ENCODE assay signal across 10 cellular contexts in genomic region chr22:44828193-44828592, GRCh38.
A peak's percentile ranks its signal among the peaks of the same experiment; 100 is the strongest.
DNase-seq lines count a peak whose midpoint lies in the region; ATAC-seq and TF ChIP-seq lines count a peak whose summit lies in the region.
"Had no signal": no experiment of that assay in that cellular context is flagged by ENCODE, and none has a peak within 500 bp of the region (broad histone marks: within the 10 kb centered on the region; RNA-seq: fewer than 3 reads in every experiment).

No MANE protein-coding gene starts in this region.

- H3K4me3 ChIP-seq in AG09309 (ENCODE audit: control insufficient read depth, low read depth, low read length) (no peak overlapping the region), kidney epithelial cell (ENCODE audit: low read depth, low read length) (no peak overlapping the region)

- peaks cover 5% of the 10 kb centered on the region for H3K27me3 Mint-ChIP-seq in activated CD8-positive, alpha-beta memory T cell treated with anti-CD3 and anti-CD28 coated beads, Interleukin-2, amount 10 ng/mL, durations not matched to agents 7 days and 5 days

- H3K36me3 Mint-ChIP-seq in activated CD8-positive, alpha-beta memory T cell treated with anti-CD3 and anti-CD28 coated beads, Interleukin-2, amount 10 ng/mL, durations not matched to agents 7 days and 5 days, result no peaks in the 10 kb centered on the region
- H3K36me3 Mint-ChIP-seq: activated naive CD8-positive, alpha-beta T cell had no signal

- TF ChIP-seq CTCF in AG09309 (IDR thresholded peaks at IDR 0.05; ENCODE audit: control insufficient read depth, insufficient read depth, low read depth, low read length, missing control alignments) (peak; percentile 49), GM12873 (IDR thresholded peaks at IDR 0.05; ENCODE audit: insufficient read depth, low read depth, low read length, missing control alignments) (peak; percentile 55), kidney epithelial cell (IDR thresholded peaks at IDR 0.05; ENCODE audit: insufficient read depth, low read length, poor library complexity, severe bottlenecking) (peak; percentile 56)

- H3K4me1 Mint-ChIP-seq in activated CD8-positive, alpha-beta memory T cell treated with anti-CD3 and anti-CD28 coated beads, Interleukin-2, amount 10 ng/mL, durations not matched to agents 7 days and 5 days, result no peaks in the 10 kb centered on the region

- no peak overlapping the region for H3K4me3 Mint-ChIP-seq in activated CD8-positive, alpha-beta memory T cell treated with anti-CD3 and anti-CD28 coated beads, Interleukin-2, amount 10 ng/mL, durations not matched to agents 7 days and 5 days
- H3K4me3 Mint-ChIP-seq: activated naive CD8-positive, alpha-beta T cell had no signal

- H3K27me3 ChIP-seq in kidney epithelial cell (ENCODE audit: control insufficient read depth, insufficient read depth, low read length), result no peaks in the 10 kb centered on the region

- no peak overlapping the region for H3K27ac Mint-ChIP-seq in activated CD8-positive, alpha-beta memory T cell treated with anti-CD3 and anti-CD28 coated beads, Interleukin-2, amount 10 ng/mL, durations not matched to agents 7 days and 5 days
- H3K27ac Mint-ChIP-seq: activated naive CD8-positive, alpha-beta T cell had no signal

- no peaks in the 10 kb centered on the region for H3K36me3 ChIP-seq in kidney epithelial cell (ENCODE audit: control insufficient read depth, insufficient read depth, low read length)

- DNase-seq in AG09309 (ENCODE audit: low read depth), result no peak
- DNase-seq in kidney epithelial cell (ENCODE audit: low read depth), result no peak
- DNase-seq in KG1 (lab: John Stamatoyannopoulos, UW), result no peak
- DNase-seq in hippocampal formation (lab: John Stamatoyannopoulos, UW), result no peak
- DNase-seq in activated CD8-positive, alpha-beta memory T cell treated with anti-CD3 and anti-CD28 coated beads, Interleukin-2, amount 10 ng/mL, durations not matched to agents 7 days and 5 days, result no peak
- DNase-seq: NCI-H2029 treated with DMSO at 0.1 percent for 48 hours had no signal

- CTCF ChIA-PET in activated CD8-positive, alpha-beta memory T cell treated with anti-CD3 and anti-CD28 coated beads, Interleukin-2, amount 10 ng/mL, durations not matched to agents 7 days and 5 days (lab: Charles Lee), result no interaction called here

- ATAC-seq in SK-N-SH treated with all-trans-retinoic acid at 6 μM for 48 hours (peak; percentile 72; the same call in 2 of the 3 replicates), HG03571 (IDR thresholded peaks at IDR 0.05; ENCODE audit: unreplicated experiment) (no peak)
- no peak for ATAC-seq in activated CD8-positive, alpha-beta memory T cell treated with anti-CD3 and anti-CD28 coated beads, Interleukin-2, amount 10 ng/mL, durations not matched to agents 7 days and 5 days

- H3K9me3 Mint-ChIP-seq in activated CD8-positive, alpha-beta memory T cell treated with anti-CD3 and anti-CD28 coated beads, Interleukin-2, amount 10 ng/mL, durations not matched to agents 7 days and 5 days (ENCODE audit: low read depth), result no peaks in the 10 kb centered on the region

TF ChIP-seq in SK-N-SH treated with all-trans-retinoic acid at 6 μM for 48 hours, 23 proteins besides CTCF, POLR2A, EP300 and RAD21:
- TF ChIP-seq ZFP30 (CRISPR knock-in tag; IDR thresholded peaks at IDR 0.05), result no peak
- no peak for TF ChIP-seq ARNTL (CRISPR knock-in tag; IDR thresholded peaks at IDR 0.05; ENCODE audit: borderline replicate concordance, low read depth)
- no peak for TF ChIP-seq CSRNP3 (CRISPR knock-in tag; IDR thresholded peaks at IDR 0.05)
- no peak for TF ChIP-seq ZFP3 (CRISPR knock-in tag; IDR thresholded peaks at IDR 0.05)
- TF ChIP-seq OSR1 (CRISPR knock-in tag; IDR thresholded peaks at IDR 0.05), result no peak
- no peak for TF ChIP-seq TOX (CRISPR knock-in tag; IDR thresholded peaks at IDR 0.05; ENCODE audit: borderline replicate concordance)
- no peak for TF ChIP-seq ESRRG (CRISPR knock-in tag; IDR thresholded peaks at IDR 0.05)
- TF ChIP-seq SNAI2 (CRISPR knock-in tag; IDR thresholded peaks at IDR 0.05), result no peak
- no peak for TF ChIP-seq BACH2 (CRISPR knock-in tag; IDR thresholded peaks at IDR 0.05; ENCODE audit: borderline replicate concordance)
- no peak for TF ChIP-seq POU6F1 (CRISPR knock-in tag; IDR thresholded peaks at IDR 0.05; ENCODE audit: borderline replicate concordance, low read depth)
